ENCODE assay signal across 24 cellular contexts in the genomic region with DNA sequence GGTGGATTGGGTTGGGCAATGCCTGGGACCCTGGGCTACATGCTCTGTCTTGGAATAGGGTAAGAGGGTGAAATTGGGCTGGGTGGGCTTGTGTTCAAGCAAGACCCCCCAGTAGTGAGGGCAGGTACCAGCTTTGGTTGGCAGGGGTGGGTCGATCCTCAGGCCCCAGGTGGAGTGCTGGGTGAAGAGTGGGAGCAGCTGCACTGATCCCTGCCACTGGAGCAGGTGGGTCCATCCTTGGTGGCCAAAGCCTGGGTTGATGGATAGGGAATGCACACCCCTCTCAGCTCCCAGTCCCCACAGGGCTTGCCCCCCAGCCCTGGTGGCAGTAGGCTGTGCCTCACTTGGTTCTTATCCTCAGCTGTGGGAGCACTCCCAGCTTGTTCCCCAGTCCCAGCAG.
"Had no signal": no experiment of that assay in that cellular context is flagged by ENCODE, and none has a peak within 500 bp of the region (broad histone marks: within the 10 kb centered on the region; RNA-seq: fewer than 3 reads in every experiment).

No MANE protein-coding gene starts in this region.

- H3K4me3 ChIP-seq: neural progenitor cell, pancreas, psoas muscle, right lobe of liver, sigmoid colon, stomach, thoracic aorta, thyroid gland, transverse colon, upper lobe of right lung, uterus had no signal

- H3K27ac ChIP-seq: neural progenitor cell, neutrophil, pancreas, psoas muscle, right lobe of liver, sigmoid colon, stomach, thoracic aorta, thyroid gland, transverse colon, upper lobe of right lung, uterus had no signal

- H3K36me3 ChIP-seq: neural progenitor cell, neutrophil, pancreas, right lobe of liver, sigmoid colon, stomach, thoracic aorta, thyroid gland, transverse colon, upper lobe of right lung, uterus had no signal

- FAIRE-seq: pancreas, small intestine had no signal

- H3K4me1 ChIP-seq: neural progenitor cell, pancreas, psoas muscle, right lobe of liver, sigmoid colon, stomach, thyroid gland, transverse colon, upper lobe of right lung, uterus had no signal

- H3K9ac ChIP-seq: neural progenitor cell had no signal

- H3K27me3 ChIP-seq: neural progenitor cell, neutrophil, pancreas, right lobe of liver, sigmoid colon, thyroid gland, transverse colon, upper lobe of right lung, uterus had no signal

- H3K9me3 ChIP-seq: neutrophil, pancreas, right lobe of liver, thyroid gland, upper lobe of right lung had no signal

- ATAC-seq: naive thymus-derived CD4-positive, alpha-beta T cell; natural killer cell; pancreas; psoas muscle; right cardiac atrium; stimulated activated effector memory CD8-positive, alpha-beta T cell treated with anti-CD3 and anti-CD28 coated beads, Interleukin-12 subunit alpha, Interleukin-12 subunit beta, amount 100 ng/mL, for 72 hours; stimulated activated naive B cell treated with anti-CD40 and anti-IgM and Interleukin-4, amounts not matched to agents 10 μg/mL and 1 μg/mL and 100 μg/mL, for 72 hours; upper lobe of right lung had no signal

- DNase-seq: naive thymus-derived CD4-positive, alpha-beta T cell; natural killer cell; nucleus accumbens; pancreas; psoas muscle; right cardiac atrium; right lobe of liver; sigmoid colon; small intestine; stimulated activated CD4-positive, alpha-beta T cell treated with anti-CD3 and anti-CD28 coated beads, Interleukin-15, amount 100 ng/mL, for 24 hours; stimulated activated CD4-positive, alpha-beta T cell treated with anti-CD3 and anti-CD28 coated beads, Interleukin-2, amount 100 ng/mL, for 24 hours; stimulated activated CD4-positive, alpha-beta T cell treated with anti-CD3 and anti-CD28 coated beads, Interleukin-2, amount 100 ng/mL, for 48 hours; stimulated activated CD4-positive, alpha-beta T cell treated with anti-CD3 and anti-CD28 coated beads, Interleukin-4, amount 100 ng/mL, for 24 hours; stimulated activated naive B cell treated with anti-CD40 and anti-IgM and Interleukin-4, amounts not matched to agents 10 μg/mL and 1 μg/mL and 100 μg/mL, for 72 hours; stimulated activated naive CD4-positive, alpha-beta T cell treated with Interleukin-2 at 50 U/mL for 16 hours; stomach; thyroid gland; transverse colon; upper lobe of right lung; uterus had no signal
